ENCODE assay signal across 18 cellular contexts in genomic region chr5:54146906-54147305, GRCh38.
"Had no signal": no experiment of that assay in that cellular context is flagged by ENCODE, and none has a peak within 500 bp of the region (broad histone marks: within the 10 kb centered on the region; RNA-seq: fewer than 3 reads in every experiment).

No MANE protein-coding gene starts in this region.

- H3K4me3 ChIP-seq: cardiac muscle cell, hepatocyte, mucosa of descending colon, suprapubic skin had no signal

- H3K9me3 ChIP-seq: mucosa of descending colon, suprapubic skin had no signal

- H3K27ac ChIP-seq: cardiac muscle cell, suprapubic skin, VCaP had no signal

- DNase-seq: activated CD4-positive, alpha-beta memory T cell treated with anti-CD3 and anti-CD28 coated beads for 36 hours; activated CD4-positive, alpha-beta T cell treated with anti-CD3 and anti-CD28 coated beads for 36 hours; activated naive CD4-positive, alpha-beta T cell treated with anti-CD3 and anti-CD28 coated beads, Interleukin-2, amount 10 ng/mL, durations not matched to agents 7 days and 5 days; activated T-cell treated with anti-CD3 and anti-CD28 coated beads, Interleukin-2, amount 50 U/mL, for 24 hours; islet precursor cell; mucosa of descending colon; naive thymus-derived CD4-positive, alpha-beta T cell; small intestine; stimulated activated CD4-positive, alpha-beta T cell treated with anti-CD3 and anti-CD28 coated beads, Interleukin-4, amount 100 ng/mL, for 4 hours; stimulated activated CD8-positive, alpha-beta memory T cell treated with anti-CD3 and anti-CD28 coated beads, Interleukin-4, amount 100 ng/mL, for 48 hours; stimulated activated naive CD8-positive, alpha-beta T cell treated with anti-CD3 and anti-CD28 coated beads, Interleukin-15, Interleukin-2, amounts not matched to agents 100 U/mL and 50 U/mL, for 24 hours; T-helper 1 cell; trophoblast cell had no signal

- H3K36me3 ChIP-seq: cardiac muscle cell, suprapubic skin had no signal

- ATAC-seq: activated CD4-positive, alpha-beta T cell treated with anti-CD3 and anti-CD28 coated beads for 36 hours; left lobe of liver; mucosa of descending colon; naive thymus-derived CD4-positive, alpha-beta T cell; stimulated activated naive CD8-positive, alpha-beta T cell treated with anti-CD3 and anti-CD28 coated beads, Interleukin-15, Interleukin-2, amounts not matched to agents 100 U/mL and 50 U/mL, for 24 hours had no signal

- H3K27me3 ChIP-seq: cardiac muscle cell, hepatocyte, suprapubic skin had no signal
